ENCODE assay signal across 27 cellular contexts in the genomic region with DNA sequence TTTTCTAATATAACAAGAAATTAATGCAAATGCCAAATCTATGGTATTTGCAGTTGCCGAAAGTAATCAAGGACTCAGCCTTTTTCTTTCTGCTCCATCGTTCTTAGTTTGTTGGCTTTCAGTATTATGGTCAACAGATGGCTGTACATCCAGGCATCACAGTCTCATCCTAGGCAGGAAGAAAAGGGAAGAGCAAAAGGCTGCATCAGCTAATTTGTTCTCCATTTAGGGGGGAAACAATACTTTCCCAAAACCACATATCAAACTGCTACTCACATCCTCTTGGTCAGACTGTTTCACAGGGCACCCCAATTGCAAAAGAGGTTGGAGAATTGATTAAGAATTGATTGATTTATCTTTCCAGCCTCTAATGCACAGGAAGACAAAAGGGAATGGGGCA.
DNase-seq lines count a peak whose midpoint lies in the region; ATAC-seq, FAIRE-seq and TF ChIP-seq lines count a peak whose summit lies in the region.
"Had no signal": no experiment of that assay in that cellular context is flagged by ENCODE, and none has a peak within 500 bp of the region (broad histone marks: within the 10 kb centered on the region; RNA-seq: fewer than 3 reads in every experiment).

No MANE protein-coding gene starts in this region.

- TF ChIP-seq EP300 in A549 (IDR thresholded peaks at IDR 0.05) (no peak), H1 (IDR thresholded peaks at IDR 0.05; ENCODE audit: borderline replicate concordance in 1 of 2, low read depth in 2 of 2, low read length in 2 of 2) (no peak)

- no peak overlapping the region for H4K5ac ChIP-seq in H1 (ENCODE audit: insufficient read length, low read depth, low read length)

- H3K4me3 Mint-ChIP-seq in progenitor cell of endocrine pancreas (ENCODE audit: low read depth): no peak overlapping the region
- no peak overlapping the region for H3K4me3 Mint-ChIP-seq in activated T-cell treated with anti-CD3 and anti-CD28 coated beads, Interleukin-2, amount 50 U/mL, for 72 hours
- H3K4me3 Mint-ChIP-seq: CD14-positive monocyte; CD4-positive, alpha-beta memory T cell; CD8-positive, alpha-beta memory T cell had no signal

- H3K36me3 Mint-ChIP-seq in progenitor cell of endocrine pancreas (ENCODE audit: insufficient read depth): no peaks in the 10 kb centered on the region
- no peaks in the 10 kb centered on the region for H3K36me3 Mint-ChIP-seq in activated T-cell treated with anti-CD3 and anti-CD28 coated beads, Interleukin-2, amount 50 U/mL, for 72 hours (ENCODE audit: insufficient read depth in 2 of 2)
- H3K36me3 Mint-ChIP-seq: CD14-positive monocyte; CD4-positive, alpha-beta memory T cell; CD4-positive, CD25-positive, alpha-beta regulatory T cell; CD8-positive, alpha-beta memory T cell had no signal

- FAIRE-seq in A549 (lab: Jason Lieb, UNC) (no peak), H1 (lab: Jason Lieb, UNC) (no peak)
- FAIRE-seq: GM12878, GM12892, GM18507 had no signal

- no peak overlapping the region for H3K18ac ChIP-seq in H1 (ENCODE audit: extremely low read depth, low read length)

- CTCF ChIA-PET in A549 (lab: Yijun Ruan, JAX): interaction anchor here (0.9 to 2.1 kb wide), 3 partner anchors 13 to 183 kb away, joined by 3 to 12 read pairs (median 7); no protein-coding TSS in a partner anchor
- CTCF ChIA-PET in H1 (lab: Charles Lee; ENCODE audit: partially characterized antibody): interaction anchor here (4.9 to 5.0 kb wide), 2 partner anchors 14 to 21 kb away, joined by 23 to 34 read pairs; no protein-coding TSS in a partner anchor

- H2BK120ac ChIP-seq in H1 (replicated peaks; ENCODE audit: low read depth, low read length): no peak overlapping the region

- TF ChIP-seq POLR2A in A549 (IDR thresholded peaks at IDR 0.05; ENCODE audit: low read length) (no peak), H1 (IDR thresholded peaks at IDR 0.05; ENCODE audit: control extremely low read depth in 1 of 2, low read depth in 2 of 2, low read length in 2 of 2) (no peak)

- H3K27me3 Mint-ChIP-seq in progenitor cell of endocrine pancreas: no peaks in the 10 kb centered on the region
- peaks cover 6% of the 10 kb centered on the region for H3K27me3 Mint-ChIP-seq in activated T-cell treated with anti-CD3 and anti-CD28 coated beads, Interleukin-2, amount 50 U/mL, for 72 hours (ENCODE audit: low read depth)

- no peaks in the 10 kb centered on the region for H3K79me1 ChIP-seq in H1 (ENCODE audit: low read depth, low read length)

- H3K9ac ChIP-seq in H1 (replicated peaks in 1 of 4; ENCODE audit: extremely low read depth in 1 of 4, low read depth in 3 of 4, low read length in 3 of 4): no peak overlapping the region
- H3K9ac ChIP-seq: BLaER1 had no signal

- no peak overlapping the region for H2AK5ac ChIP-seq in H1 (ENCODE audit: low read depth, low read length)

- H2BK20ac ChIP-seq in H1 (ENCODE audit: low read length): no peak overlapping the region

- no peak overlapping the region for H3K27ac Mint-ChIP-seq in progenitor cell of endocrine pancreas
- no peak overlapping the region for H3K27ac Mint-ChIP-seq in activated T-cell treated with anti-CD3 and anti-CD28 coated beads, Interleukin-2, amount 50 U/mL, for 72 hours
- H3K27ac Mint-ChIP-seq: CD14-positive monocyte; CD4-positive, alpha-beta memory T cell; CD4-positive, CD25-positive, alpha-beta regulatory T cell; CD8-positive, alpha-beta memory T cell had no signal

- no peak overlapping the region for H2BK12ac ChIP-seq in H1 (ENCODE audit: low read depth, low read length)

- no peaks in the 10 kb centered on the region for H4K20me1 ChIP-seq in H1 (replicated peaks in 1 of 2; ENCODE audit: control insufficient read depth in 1 of 2, insufficient read depth in 2 of 2, low read length in 2 of 2)
- H4K20me1 ChIP-seq: BLaER1 had no signal

- DNase-seq in DMS 273 (lab: John Stamatoyannopoulos, UW; ENCODE audit: unreplicated experiment) (peak; percentile 23), DMS 273 treated with DMSO at 0.1 percent for 48 hours (lab: John Stamatoyannopoulos, UW) (no peak), A549 (ENCODE audit: low read depth in 1 of 2, low spot score in 1 of 2) (no peak), NCI-H82 treated with DMSO at 0.1 percent for 48 hours (lab: John Stamatoyannopoulos, UW; ENCODE audit: unreplicated experiment) (peak; percentile 4), H1 (ENCODE audit: low read depth in 1 of 2, low spot score in 2 of 2) (no peak), right atrium auricular region (ENCODE audit: low spot score) (no peak), progenitor cell of endocrine pancreas (ENCODE audit: low spot score, unreplicated experiment) (no peak)
- no peak for DNase-seq in activated T-cell treated with anti-CD3 and anti-CD28 coated beads, Interleukin-2, amount 50 U/mL, for 72 hours
- DNase-seq: ACHN; BE2C; C1 segment of cervical spinal cord; CD4-positive, alpha-beta memory T cell; CD4-positive, CD25-positive, alpha-beta regulatory T cell; COR-L47; DMS153; DMS53; DMS79; DND-41; EL; GDM1 had no signal

- H3K4ac ChIP-seq in H1 (replicated peaks; ENCODE audit: insufficient read length, low read depth, low read length): peak overlapping the region; percentile 60

- no peaks in the 10 kb centered on the region for H3K23me2 ChIP-seq in H1 (ENCODE audit: low read depth, low read length)

- no peak for TF ChIP-seq CTCF in A549 (IDR thresholded peaks at IDR 0.05)
- TF ChIP-seq CTCF in H1 (IDR thresholded peaks at IDR 0.05; ENCODE audit: control extremely low read depth in 1 of 3, insufficient read depth in 1 of 3, low read depth in 1 of 3, low read length in 3 of 3): no peak
- TF ChIP-seq CTCF in right atrium auricular region (IDR thresholded peaks at IDR 0.05): no peak
- no peak for TF ChIP-seq CTCF in progenitor cell of endocrine pancreas (IDR thresholded peaks at IDR 0.05; ENCODE audit: unreplicated experiment)

- no peak overlapping the region for H4K91ac ChIP-seq in H1 (replicated peaks; ENCODE audit: insufficient read length, low read length)

- no peak overlapping the region for H3K56ac ChIP-seq in H1 (replicated peaks; ENCODE audit: insufficient read length, low read depth, low read length)

- H3K4me1 ChIP-seq in A549: no peaks in the 10 kb centered on the region
- H3K4me1 ChIP-seq in H1 (replicated peaks in 1 of 4; ENCODE audit: control insufficient read depth in 3 of 4, insufficient read depth in 4 of 4, low read length in 3 of 4): peaks cover 0 to 6% (median 2%) of the 10 kb centered on the region in 4 experiments; a peak in 3 of 7 replicates
- no peaks in the 10 kb centered on the region for H3K4me1 ChIP-seq in right atrium auricular region
- H3K4me1 ChIP-seq: BE2C had no signal

- H3K9me3 ChIP-seq in A549 (no peaks in the 10 kb centered on the region), H1 (ENCODE audit: insufficient read depth in 2 of 2, low read depth in 1 of 2, low read length in 1 of 2) (no peaks in the 10 kb centered on the region), right atrium auricular region (no peaks in the 10 kb centered on the region)
- H3K9me3 ChIP-seq: BE2C, BLaER1 had no signal

- H3K4me2 ChIP-seq in A549 (no peak overlapping the region), H1 (ENCODE audit: insufficient read depth in 1 of 2, low read depth in 2 of 2, low read length in 2 of 2) (no peak overlapping the region)
- H3K4me2 ChIP-seq: BLaER1 had no signal

- H3K4me3 ChIP-seq in A549: no peak overlapping the region
- H3K4me3 ChIP-seq in H1 (ENCODE audit: extremely low read depth in 1 of 4, insufficient read depth in 2 of 4, low read depth in 3 of 4, low read length in 4 of 4): no peak overlapping the region
- H3K4me3 ChIP-seq in right atrium auricular region: no peak overlapping the region
- H3K4me3 ChIP-seq: BLaER1, GM12878 had no signal

- H3K14ac ChIP-seq in H1 (ENCODE audit: insufficient read length): no peak overlapping the region

- no peaks in the 10 kb centered on the region for H3K9me3 Mint-ChIP-seq in progenitor cell of endocrine pancreas (ENCODE audit: low read depth)
- H3K9me3 Mint-ChIP-seq in activated T-cell treated with anti-CD3 and anti-CD28 coated beads, Interleukin-2, amount 50 U/mL, for 72 hours: no peaks in the 10 kb centered on the region
- H3K9me3 Mint-ChIP-seq: CD4-positive, CD25-positive, alpha-beta regulatory T cell; CD8-positive, alpha-beta memory T cell had no signal

- 38% methylated on average over 2 of the region's 2 CpGs for WGBS in A549 (ENCODE audit: missing lambda C conversion rate)
- WGBS in H1 (ENCODE audit: extremely low coverage in 1 of 2, insufficient coverage in 1 of 2, insufficient read length in 1 of 2, insufficient replicate concordance in 2 of 2, low coverage in 1 of 2, low lambda C conversion rate in 2 of 2, missing lambda C conversion rate in 1 of 2), 2 experiments: 89% methylated on average over 2 of the region's 2 CpGs; no CpG with 5 or more reads in 1 of the 2 experiments

- no peak overlapping the region for H2AFZ ChIP-seq in H1 (ENCODE audit: low read length)

- POLR2A ChIA-PET in A549 (lab: Yijun Ruan, JAX) (no interaction called here), H1 (lab: Charles Lee; ENCODE audit: partially characterized antibody) (interaction anchor here (0.8 to 1.6 kb wide), 2 partner anchors 10 to 172 kb away, joined by 3 read pairs; no protein-coding TSS in a partner anchor)

- H2BK15ac ChIP-seq in H1 (ENCODE audit: low read length): no peak overlapping the region

- no peaks in the 10 kb centered on the region for H3K36me3 ChIP-seq in H1 (ENCODE audit: control insufficient read depth in 2 of 4, insufficient read depth in 4 of 4, low read length in 3 of 4)
- H3K36me3 ChIP-seq in right atrium auricular region: no peaks in the 10 kb centered on the region
- H3K36me3 ChIP-seq: BE2C, BLaER1 had no signal

- no peak for ATAC-seq in A549
- no peak for ATAC-seq in activated T-cell treated with anti-CD3 and anti-CD28 coated beads, Interleukin-2, amount 50 U/mL, for 72 hours (replicated peaks in 1 of 2)
- ATAC-seq: GM12878 had no signal

- H3K27me3 ChIP-seq in H1 (replicated peaks in 1 of 4; ENCODE audit: control insufficient read depth in 3 of 4, extremely low read depth in 1 of 4, insufficient read depth in 3 of 4, low read length in 3 of 4): peaks cover 0 to 1% (median 0%) of the 10 kb centered on the region in 4 experiments; a peak in 1 of 7 replicates
- no peaks in the 10 kb centered on the region for H3K27me3 ChIP-seq in right atrium auricular region
- H3K27me3 ChIP-seq: BE2C, BLaER1 had no signal

- TF ChIP-seq RAD21 in A549 (conservative IDR thresholded peaks at IDR 0.05 in 1 of 2, IDR thresholded peaks at IDR 0.05 in 1 of 2): no peak
- no peak for TF ChIP-seq RAD21 in H1 (IDR thresholded peaks at IDR 0.05 in 1 of 2, conservative IDR thresholded peaks at IDR 0.05 in 1 of 2; ENCODE audit: low read depth in 2 of 2, low read length in 2 of 2)

- H2BK5ac ChIP-seq in H1 (ENCODE audit: low read depth, low read length): no peak overlapping the region

- no peak overlapping the region for H4K8ac ChIP-seq in H1 (ENCODE audit: extremely low read depth, insufficient read depth, low read length)

- H3K27ac ChIP-seq in A549 (no peak overlapping the region), H1 (ENCODE audit: low read depth, low read length) (no peak overlapping the region), right atrium auricular region (no peak overlapping the region)
- H3K27ac ChIP-seq: 22Rv1, BLaER1 had no signal

- H3K79me2 ChIP-seq in H1 (ENCODE audit: control insufficient read depth in 1 of 2, insufficient read depth in 2 of 2, low read length in 2 of 2): no peaks in the 10 kb centered on the region

- peaks cover 16% of the 10 kb centered on the region for H3K4me1 Mint-ChIP-seq in progenitor cell of endocrine pancreas (ENCODE audit: low read depth)
- peaks cover 18% of the 10 kb centered on the region for H3K4me1 Mint-ChIP-seq in activated T-cell treated with anti-CD3 and anti-CD28 coated beads, Interleukin-2, amount 50 U/mL, for 72 hours (ENCODE audit: low read depth)
- H3K4me1 Mint-ChIP-seq: CD14-positive monocyte; CD8-positive, alpha-beta memory T cell had no signal

- no peak overlapping the region for H3K23ac ChIP-seq in H1 (ENCODE audit: insufficient read length)

Comparison
In these comparisons a context has a peak if more than half of its experiments do, and no peak if none do; other contexts are left out.
1. DNase-seq: peak in DMS 273 (single experiment) and NCI-H82 treated with DMSO at 0.1 percent for 48 hours (single experiment); none in DMS 273 treated with DMSO at 0.1 percent for 48 hours (single experiment), A549 (0 of 2), H1 (0 of 2), right atrium auricular region (single experiment), progenitor cell of endocrine pancreas (single experiment) and activated T-cell treated with anti-CD3 and anti-CD28 coated beads, Interleukin-2, amount 50 U/mL, for 72 hours (0 of 2).